ENCODE assay signal across 1 cellular context in genomic region chr2:201932511-201932910, GRCh38.
TF ChIP-seq lines count a peak whose summit lies in the region.

No MANE protein-coding gene starts in this region.

TF ChIP-seq in HEK293, 187 proteins besides CTCF, POLR2A, EP300 and RAD21 (continued from another document):
- TF ChIP-seq ZBTB21 (tag by site-specific recombination; IDR thresholded peaks at IDR 0.05) (no peak), ZNF121 (tag by site-specific recombination; IDR thresholded peaks at IDR 0.05) (0 out of 2 replicates have a peak, but pooled peaks have one; percentile 13), TRIM28 (IDR thresholded peaks at IDR 0.05; ENCODE audit: borderline replicate concordance, low read length) (no peak), ZNF549 (tag by site-specific recombination; IDR thresholded peaks at IDR 0.05) (no peak), ZFP3 (tag by site-specific recombination; IDR thresholded peaks at IDR 0.05; ENCODE audit: low read depth) (no peak), ZNF155 (tag by site-specific recombination; IDR thresholded peaks at IDR 0.05) (no peak), OSR2 (tag by site-specific recombination; IDR thresholded peaks at IDR 0.05) (peak; percentile 76), ZNF174 (tag by site-specific recombination; IDR thresholded peaks at IDR 0.05) (no peak), ZNF426 (tag by site-specific recombination; IDR thresholded peaks at IDR 0.05) (no peak)
